Comparison of ENCODE assay signal across 10 cellular contexts in genomic region chr1:203186446-203187305, GRCh38. TPM values are rescaled to one million over a fixed set of nuclear protein-coding genes. Genes with fewer than 3 reads are reported as not detected.
DNase-seq lines count a peak whose midpoint lies in the region; ATAC-seq and TF ChIP-seq lines count a peak whose summit lies in the region.
"Had no signal": no experiment of that assay in that cellular context is flagged by ENCODE, and none has a peak within 500 bp of the region (broad histone marks: within the 10 kb centered on the region; RNA-seq: fewer than 3 reads in every experiment).

Gene CHI3L1 (minus strand): TSS chr1:203186704. CDS start chr1:203186623, 81 bp downstream.

- H3K4ac ChIP-seq in IMR-90 (ENCODE audit: low read depth, low read length): no peak within 1 kb of the TSS

- no peak within 1 kb of the TSS for H3K4me2 ChIP-seq in IMR-90 (ENCODE audit: low read depth, low read length)

- no peak within 1 kb of the TSS for H3K23ac ChIP-seq in IMR-90 (ENCODE audit: low read depth, low read length)

- H4K5ac ChIP-seq in IMR-90 (ENCODE audit: low read depth, low read length): no peak within 1 kb of the TSS; the same call in 1 of the 2 replicates

- no peak for TF ChIP-seq CTCF in IMR-90 (conservative IDR thresholded peaks at IDR 0.05; ENCODE audit: low read depth, low read length)

- H3K36me3 ChIP-seq in IMR-90 (ENCODE audit: control insufficient read depth, insufficient read depth, low read length): no peaks in the 10 kb centered on the region
- H3K36me3 ChIP-seq: SJSA1, thoracic aorta had no signal

- intact Hi-C loops in IMR-90 (cut with micrococcal nuclease): no loop called here
- intact Hi-C loops in sciatic nerve (cut with DNase I): no loop called here

- ATAC-seq in IMR-90 (ENCODE audit: low read depth) (no peak; the same call in 1 of the 2 replicates), sciatic nerve (no peak)
- no peak for ATAC-seq in natural killer cell treated with Interleukin-12 subunit alpha and Interleukin-12 subunit beta and Interleukin-15 and Interleukin-18, amount 100 ng/mL, for 72 hours

- H2BK120ac ChIP-seq in IMR-90 (ENCODE audit: low read depth, low read length): no peak within 1 kb of the TSS

- H3K27ac Mint-ChIP-seq in natural killer cell treated with Interleukin-12 subunit alpha and Interleukin-12 subunit beta and Interleukin-15 and Interleukin-18, amount 100 ng/mL, for 72 hours: no peak within 1 kb of the TSS

- no peaks in the 10 kb centered on the region for H3K36me3 Mint-ChIP-seq in natural killer cell treated with Interleukin-12 subunit alpha and Interleukin-12 subunit beta and Interleukin-15 and Interleukin-18, amount 100 ng/mL, for 72 hours

- no peak within 1 kb of the TSS for H2BK5ac ChIP-seq in IMR-90 (ENCODE audit: low read depth, low read length, poor library complexity, severe bottlenecking)

- H3K4me3 Mint-ChIP-seq in natural killer cell treated with Interleukin-12 subunit alpha and Interleukin-12 subunit beta and Interleukin-15 and Interleukin-18, amount 100 ng/mL, for 72 hours: no peak within 1 kb of the TSS

- BruUV-seq in IMR-90 (replicated peaks; lab: Mats Ljungman, UMichigan): no TSS peak

- H2BK15ac ChIP-seq in IMR-90 (ENCODE audit: low read depth, low read length): no peak within 1 kb of the TSS

- no peak within 1 kb of the TSS for H3K56ac ChIP-seq in IMR-90 (ENCODE audit: extremely low read depth, insufficient read depth, low read length)

- POLR2A ChIA-PET in IMR-90 (lab: Charles Lee; ENCODE audit: unreplicated experiment): no interaction called here

- CTCF ChIA-PET in IMR-90 (lab: Yijun Ruan, JAX): interaction anchor here (0.8 kb wide), 1 partner anchor 15 kb away, joined by 4 read pairs; no protein-coding TSS in a partner anchor

- H3K27me3 ChIP-seq in IMR-90 (ENCODE audit: control insufficient read depth, insufficient read depth, low read length): peaks cover 20% of the 10 kb centered on the region

- H3K9ac ChIP-seq in IMR-90 (ENCODE audit: low read depth, low read length): no peak within 1 kb of the TSS; the same call in 1 of the 2 replicates

- H2BK20ac ChIP-seq in IMR-90 (ENCODE audit: low read depth, low read length): no peak within 1 kb of the TSS

- no peaks in the 10 kb centered on the region for H3K9me3 ChIP-seq in IMR-90 (ENCODE audit: control insufficient read depth, insufficient read depth, low read length)
- H3K9me3 ChIP-seq: SJSA1, thoracic aorta had no signal

- TF ChIP-seq RAD21 in IMR-90 (IDR thresholded peaks at IDR 0.05; ENCODE audit: low read length): no peak

- H3K9me1 ChIP-seq in IMR-90 (ENCODE audit: insufficient read depth, low read length): no peaks in the 10 kb centered on the region

- no peak for TF ChIP-seq POLR2A in IMR-90 (IDR thresholded peaks at IDR 0.05; ENCODE audit: low read depth, low read length)

- H3K27ac ChIP-seq in IMR-90 (ENCODE audit: insufficient read depth, low read length) (no peak within 1 kb of the TSS), adipose tissue (ENCODE audit: low read depth, low read length) (no peak within 1 kb of the TSS)
- H3K27ac ChIP-seq: SJSA1, thoracic aorta had no signal

- H4K91ac ChIP-seq in IMR-90 (ENCODE audit: insufficient read depth, low read depth, low read length): no peak within 1 kb of the TSS

- WGBS in IMR-90 (ENCODE audit: extremely low coverage in 2 of 2, insufficient read length in 1 of 2), 2 experiments: 60% methylated on average over 2 of the region's 14 CpGs; no CpG with 5 or more reads in 1 of the 2 experiments
- 26 to 42% (median 27%) methylated on average over 14 of the region's 14 CpGs for WGBS in adipose tissue, 3 donors

- H3K18ac ChIP-seq in IMR-90 (ENCODE audit: low read depth, low read length): no peak within 1 kb of the TSS; the same call in 1 of the 2 replicates

- no peaks in the 10 kb centered on the region for H3K79me1 ChIP-seq in IMR-90 (ENCODE audit: low read depth in 1 of 2, low read length in 2 of 2)

- H3K4me1 ChIP-seq in IMR-90 (ENCODE audit: control insufficient read depth, insufficient read depth, low read length): peaks cover 3% of the 10 kb centered on the region; the same call in 1 of the 2 replicates
- H3K4me1 ChIP-seq: SJSA1 had no signal

- H4K20me1 ChIP-seq in IMR-90 (ENCODE audit: insufficient read depth, low read length): no peaks in the 10 kb centered on the region

- peak within 1 kb of the TSS; percentile 39 for H2AK9ac ChIP-seq in IMR-90 (replicated peaks; ENCODE audit: low read depth, low read length, poor library complexity)

- no peak within 1 kb of the TSS for H3K4me3 ChIP-seq in IMR-90 (ENCODE audit: insufficient read depth, low read depth, low read length)
- H3K4me3 ChIP-seq: SJSA1, thoracic aorta had no signal

- H3K4me1 Mint-ChIP-seq in natural killer cell treated with Interleukin-12 subunit alpha and Interleukin-12 subunit beta and Interleukin-15 and Interleukin-18, amount 100 ng/mL, for 72 hours (ENCODE audit: low read depth in 2 of 2): peaks cover 0 to 2% of the 10 kb centered on the region in 2 donors

- no peak within 1 kb of the TSS for H4K8ac ChIP-seq in IMR-90 (ENCODE audit: low read depth in 2 of 2, low read length in 2 of 2)

- in situ Hi-C loops in IMR-90 (cut with MboI; ENCODE audit: low sequenced_read_pairs): no loop called here

- no peak for DNase-seq in IMR-90
- DNase-seq in iPS-NIHi7 (ENCODE audit: extremely low spot score): peak; percentile 51
- peak; percentile 65 for DNase-seq in sciatic nerve (ENCODE audit: low spot score)
- no peak for DNase-seq in natural killer cell treated with Interleukin-12 subunit alpha and Interleukin-12 subunit beta and Interleukin-15 and Interleukin-18, amount 100 ng/mL, for 72 hours (ENCODE audit: low spot score)
- DNase-seq in activated CD4-positive, alpha-beta T cell treated with anti-CD3 and anti-CD28 coated beads for 48 hours: no peak
- no peak for DNase-seq in activated gamma-delta T cell (lab: John Stamatoyannopoulos, UW)
- DNase-seq in NCI-H128 (lab: John Stamatoyannopoulos, UW; ENCODE audit: unreplicated experiment): no peak

- H3K27me3 Mint-ChIP-seq in natural killer cell treated with Interleukin-12 subunit alpha and Interleukin-12 subunit beta and Interleukin-15 and Interleukin-18, amount 100 ng/mL, for 72 hours: peaks cover 10 to 29% of the 10 kb centered on the region in 2 donors

- no peak within 1 kb of the TSS for H2AFZ ChIP-seq in IMR-90 (replicated peaks; ENCODE audit: low read length, poor library complexity)

- H2AK5ac ChIP-seq in IMR-90 (ENCODE audit: low read depth, low read length): no peak within 1 kb of the TSS; the same call in 1 of the 2 replicates

- H3K9me3 Mint-ChIP-seq in natural killer cell treated with Interleukin-12 subunit alpha and Interleukin-12 subunit beta and Interleukin-15 and Interleukin-18, amount 100 ng/mL, for 72 hours: no peaks in the 10 kb centered on the region

- dilution Hi-C loops in IMR-90 (cut with HindIII; ENCODE audit: low sequenced_read_pairs, unreplicated experiment): no loop called here

- H3K14ac ChIP-seq in IMR-90 (replicated peaks; ENCODE audit: low read depth, low read length): no peak within 1 kb of the TSS

TF ChIP-seq in IMR-90, 13 proteins besides CTCF, POLR2A, EP300 and RAD21:
- TF ChIP-seq, protein P1, sequence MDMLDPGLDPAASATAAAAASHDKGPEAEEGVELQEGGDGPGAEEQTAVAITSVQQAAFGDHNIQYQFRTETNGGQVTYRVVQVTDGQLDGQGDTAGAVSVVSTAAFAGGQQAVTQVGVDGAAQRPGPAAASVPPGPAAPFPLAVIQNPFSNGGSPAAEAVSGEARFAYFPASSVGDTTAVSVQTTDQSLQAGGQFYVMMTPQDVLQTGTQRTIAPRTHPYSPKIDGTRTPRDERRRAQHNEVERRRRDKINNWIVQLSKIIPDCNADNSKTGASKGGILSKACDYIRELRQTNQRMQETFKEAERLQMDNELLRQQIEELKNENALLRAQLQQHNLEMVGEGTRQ (IDR thresholded peaks at IDR 0.05; ENCODE audit: low read depth, low read length): no peak
- no peak for TF ChIP-seq RFX5 (IDR thresholded peaks at IDR 0.05; ENCODE audit: low read depth, low read length)
- no peak for TF ChIP-seq RCOR1 (IDR thresholded peaks at IDR 0.05; ENCODE audit: insufficient replicate concordance, low read length)
- no peak for TF ChIP-seq MAZ (IDR thresholded peaks at IDR 0.05; ENCODE audit: borderline replicate concordance, low read depth, low read length)
- TF ChIP-seq FOS (IDR thresholded peaks at IDR 0.05; ENCODE audit: low read depth, low read length): no peak
- no peak for TF ChIP-seq CHD1 (IDR thresholded peaks at IDR 0.05; ENCODE audit: low read depth, low read length)
- no peak for TF ChIP-seq MAFK (IDR thresholded peaks at IDR 0.05; ENCODE audit: low read depth, low read length)
- no peak for TF ChIP-seq SMC3 (IDR thresholded peaks at IDR 0.05; ENCODE audit: low read depth, low read length)
- TF ChIP-seq, protein P2, sequence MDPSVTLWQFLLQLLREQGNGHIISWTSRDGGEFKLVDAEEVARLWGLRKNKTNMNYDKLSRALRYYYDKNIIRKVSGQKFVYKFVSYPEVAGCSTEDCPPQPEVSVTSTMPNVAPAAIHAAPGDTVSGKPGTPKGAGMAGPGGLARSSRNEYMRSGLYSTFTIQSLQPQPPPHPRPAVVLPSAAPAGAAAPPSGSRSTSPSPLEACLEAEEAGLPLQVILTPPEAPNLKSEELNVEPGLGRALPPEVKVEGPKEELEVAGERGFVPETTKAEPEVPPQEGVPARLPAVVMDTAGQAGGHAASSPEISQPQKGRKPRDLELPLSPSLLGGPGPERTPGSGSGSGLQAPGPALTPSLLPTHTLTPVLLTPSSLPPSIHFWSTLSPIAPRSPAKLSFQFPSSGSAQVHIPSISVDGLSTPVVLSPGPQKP (IDR thresholded peaks at IDR 0.05; ENCODE audit: borderline replicate concordance, low read depth, low read length): no peak
- no peak for TF ChIP-seq BHLHE40 (IDR thresholded peaks at IDR 0.05; ENCODE audit: low read depth, low read length)
- TF ChIP-seq MXI1 (IDR thresholded peaks at IDR 0.05; ENCODE audit: borderline replicate concordance, low read depth, low read length): no peak
- TF ChIP-seq NFE2L2 (IDR thresholded peaks at IDR 0.05; ENCODE audit: low read depth, low read length): no peak
- no peak for TF ChIP-seq CEBPB (IDR thresholded peaks at IDR 0.05; ENCODE audit: low read depth, low read length)

RNA-seq across cellular contexts. Expression of gene CHI3L1, which starts in this region (rescaled TPM):
- 0.28 TPM in 1 of 2 replicates, not detected in the other for total RNA-seq in IMR-90 (2012; rRNA removed)
- polyA plus RNA-seq in IMR-90 (2012; rRNA removed): 0.17 TPM in 1 of 2 replicates, not detected in the other
- polyA plus RNA-seq in IMR-90 (2012; cell fraction: cytosol; rRNA removed): 0.25 TPM in 1 of 2 replicates, not detected in the other
- polyA plus RNA-seq in IMR-90 (2012; cell fraction: nucleus; rRNA removed; ENCODE audit: low replicate concordance): 0.86 and 1.1 TPM in 2 replicates
- 100 to 1,000 TPM in 1 of 3 donors, 10 to 100 TPM in 1, 1 to 10 TPM in 1; 6.1 to 191 (median 12.6) TPM for polyA plus RNA-seq in adipose tissue
- 37.0 TPM for total RNA-seq in sciatic nerve
- 1 to 10 TPM; 1.6 to 1.8 TPM for total RNA-seq in natural killer cell treated with Interleukin-12 subunit alpha and Interleukin-12 subunit beta and Interleukin-15 and Interleukin-18, amount 100 ng/mL, for 72 hours
- total RNA-seq: SJSA1 had no signal

Comparison
In these comparisons a context has a peak if more than half of its experiments do, and no peak if none do; other contexts are left out.
1. RNA of gene CHI3L1 (total RNA-seq): 37.0 TPM in sciatic nerve (single experiment); 1.6 to 1.8 TPM in natural killer cell treated with Interleukin-12 subunit alpha and Interleukin-12 subunit beta and Interleukin-15 and Interleukin-18, amount 100 ng/mL, for 72 hours and 0.28 TPM in IMR-90; every median in the first group is over 10 times any median in the second.
2. DNase-seq: peak in iPS-NIHi7 (single experiment) and sciatic nerve (single experiment); none in IMR-90 (single experiment), natural killer cell treated with Interleukin-12 subunit alpha and Interleukin-12 subunit beta and Interleukin-15 and Interleukin-18, amount 100 ng/mL, for 72 hours (single experiment), activated CD4-positive, alpha-beta T cell treated with anti-CD3 and anti-CD28 coated beads for 48 hours (single experiment), activated gamma-delta T cell (single experiment) and NCI-H128 (single experiment).